9 cellular contexts compared by ENCODE assay signal in the genomic region with DNA sequence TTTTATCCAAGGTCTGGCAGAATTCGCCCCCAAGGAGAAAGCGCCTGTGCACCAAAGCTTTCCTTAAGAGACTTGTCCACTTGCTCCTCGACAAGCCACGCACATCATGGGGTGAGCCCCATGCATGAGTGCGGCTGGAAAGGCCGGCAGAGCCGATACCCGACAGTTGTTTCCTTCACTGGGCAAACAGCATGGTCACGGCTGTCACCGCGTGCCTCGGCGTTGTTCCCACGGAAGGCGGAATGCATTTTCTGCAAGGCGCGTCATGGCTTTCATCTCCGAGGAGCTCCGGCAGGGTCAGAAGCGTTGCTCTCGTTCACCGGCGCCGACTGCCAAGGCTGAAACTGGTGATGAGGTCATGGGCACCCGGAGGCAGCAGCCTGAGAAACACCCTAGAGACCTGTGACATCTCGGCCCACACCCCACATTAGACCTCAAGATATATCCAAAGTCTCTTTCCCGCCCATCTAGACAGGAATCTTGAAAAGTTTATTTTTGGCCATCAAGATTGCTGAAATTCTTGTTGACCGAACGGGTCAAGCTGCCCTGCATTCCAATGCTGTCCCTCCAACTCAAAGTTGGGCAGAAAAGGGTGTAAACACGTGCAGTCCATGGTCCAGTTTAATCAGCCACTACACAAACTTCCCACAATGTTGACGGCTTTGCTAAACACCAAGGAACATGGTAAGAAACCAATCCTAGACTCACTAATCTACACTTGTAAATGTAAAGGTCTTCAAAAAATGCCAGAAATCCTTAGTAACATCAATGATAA. TPM values are rescaled to one million over a fixed set of nuclear protein-coding genes. Genes with fewer than 3 reads are reported as not detected.
A peak's percentile ranks its signal among the peaks of the same experiment; 100 is the strongest.
DNase-seq lines count a peak whose midpoint lies in the region; ATAC-seq and TF ChIP-seq lines count a peak whose summit lies in the region.
"Had no signal": no experiment of that assay in that cellular context is flagged by ENCODE, and none has a peak within 500 bp of the region (broad histone marks: within the 10 kb centered on the region; RNA-seq: fewer than 3 reads in every experiment).

No MANE protein-coding gene starts in this region.

- DNase-seq in NCI-H1092 (lab: John Stamatoyannopoulos, UW) = peak; percentile 1
- no peak for DNase-seq in NCI-H1092 treated with DMSO at 0.1 percent for 48 hours (lab: John Stamatoyannopoulos, UW)
- DNase-seq in NCI-H748 treated with DMSO at 0.1 percent for 48 hours (lab: John Stamatoyannopoulos, UW) = peak; percentile 28
- DNase-seq in coronary artery (ENCODE audit: low spot score) = peak; percentile 94
- DNase-seq in left colon = peak; percentile 66 to 71
- no peak for DNase-seq in stimulated activated naive B cell treated with anti-CD40 and anti-IgM and Interleukin-4, amounts not matched to agents 10 μg/mL and 1 μg/mL and 100 μg/mL, for 72 hours
- DNase-seq in NCI-H1694 treated with DMSO at 0.1 percent for 48 hours (lab: John Stamatoyannopoulos, UW) = no peak

- peaks cover 3 to 9% of the 10 kb centered on the region in 2 donors for H3K9me3 Mint-ChIP-seq in stimulated activated naive B cell treated with anti-CD40 and anti-IgM and Interleukin-4, amounts not matched to agents 10 μg/mL and 1 μg/mL and 100 μg/mL, for 72 hours

- peaks cover 0 to 4% of the 10 kb centered on the region in 2 donors for H3K36me3 Mint-ChIP-seq in stimulated activated naive B cell treated with anti-CD40 and anti-IgM and Interleukin-4, amounts not matched to agents 10 μg/mL and 1 μg/mL and 100 μg/mL, for 72 hours

- intact Hi-C loops in left colon (cut with DNase I, micrococcal nuclease) = no loop called here

- peak overlapping the region; percentile 93 to 97 for H3K27ac ChIP-seq in coronary artery
- H3K27ac ChIP-seq: BLaER1 treated with 17β-estradiol and CSF1 and Interleukin-3, amounts not matched to agents 10 nM and 100 nM had no signal

- peak overlapping the region; percentile 8 to 50 for H3K4me3 Mint-ChIP-seq in stimulated activated naive B cell treated with anti-CD40 and anti-IgM and Interleukin-4, amounts not matched to agents 10 μg/mL and 1 μg/mL and 100 μg/mL, for 72 hours

- H3K27ac Mint-ChIP-seq in stimulated activated naive B cell treated with anti-CD40 and anti-IgM and Interleukin-4, amounts not matched to agents 10 μg/mL and 1 μg/mL and 100 μg/mL, for 72 hours = peak overlapping the region; percentile 52

- peak overlapping the region; percentile 90 for H3K4me3 ChIP-seq in coronary artery
- H3K4me3 ChIP-seq: BLaER1 treated with 17β-estradiol and CSF1 and Interleukin-3, amounts not matched to agents 10 nM and 100 nM had no signal

- no peak for TF ChIP-seq CTCF in coronary artery (IDR thresholded peaks at IDR 0.05)

- H3K4me1 Mint-ChIP-seq in stimulated activated naive B cell treated with anti-CD40 and anti-IgM and Interleukin-4, amounts not matched to agents 10 μg/mL and 1 μg/mL and 100 μg/mL, for 72 hours = no peaks in the 10 kb centered on the region

- peak; percentile 45 for ATAC-seq in left colon
- no peak for ATAC-seq in stimulated activated naive B cell treated with anti-CD40 and anti-IgM and Interleukin-4, amounts not matched to agents 10 μg/mL and 1 μg/mL and 100 μg/mL, for 72 hours (replicated peaks)
- ATAC-seq in GM19351 (IDR thresholded peaks at IDR 0.05; ENCODE audit: unreplicated experiment) = no peak

- H3K27me3 Mint-ChIP-seq in stimulated activated naive B cell treated with anti-CD40 and anti-IgM and Interleukin-4, amounts not matched to agents 10 μg/mL and 1 μg/mL and 100 μg/mL, for 72 hours = peaks cover 34 to 54% of the 10 kb centered on the region in 2 donors

RNA-seq across cellular contexts. Expression of gene TJP1, which starts 0.6 kb away (rescaled TPM):
- total RNA-seq in left colon = 10 to 100 TPM; 69.9 to 86.4 TPM

Comparison
In these comparisons a context has a peak if more than half of its experiments do, and no peak if none do; other contexts are left out.
1. DNase-seq: peak in NCI-H1092 (single experiment), NCI-H748 treated with DMSO at 0.1 percent for 48 hours (single experiment), coronary artery (single experiment) and left colon (2 of 2); none in NCI-H1092 treated with DMSO at 0.1 percent for 48 hours (single experiment), stimulated activated naive B cell treated with anti-CD40 and anti-IgM and Interleukin-4, amounts not matched to agents 10 μg/mL and 1 μg/mL and 100 μg/mL, for 72 hours (single experiment) and NCI-H1694 treated with DMSO at 0.1 percent for 48 hours (single experiment).